17 cellular contexts compared by ENCODE assay signal in the genomic region with DNA sequence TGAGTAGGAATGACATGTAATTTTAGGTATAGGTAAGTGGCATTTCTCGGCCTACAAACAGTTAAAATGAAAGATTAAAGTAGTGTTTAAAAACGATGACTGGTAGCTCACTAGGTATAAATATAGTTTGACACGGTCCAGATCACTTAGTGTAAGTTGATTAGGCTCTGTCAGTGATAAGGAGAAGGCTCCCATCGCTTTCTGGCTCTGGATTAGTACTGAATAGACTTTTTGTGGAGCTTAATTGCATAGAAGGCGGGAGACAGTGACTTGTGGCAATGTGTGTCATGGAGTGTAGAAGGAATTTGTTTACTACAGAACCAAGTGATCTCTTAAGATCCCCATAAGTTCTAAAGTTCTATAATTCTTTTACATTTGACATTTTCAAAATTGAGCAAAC. TPM values are rescaled to one million over a fixed set of nuclear protein-coding genes. Genes with fewer than 3 reads are reported as not detected.
DNase-seq lines count a peak whose midpoint lies in the region; ATAC-seq and TF ChIP-seq lines count a peak whose summit lies in the region.
"Had no signal": no experiment of that assay in that cellular context is flagged by ENCODE, and none has a peak within 500 bp of the region (broad histone marks: within the 10 kb centered on the region; RNA-seq: fewer than 3 reads in every experiment).

No MANE protein-coding gene starts in this region.

- peaks cover 24% of the 10 kb centered on the region for H3K4me1 ChIP-seq in CD4-positive, CD25-positive, alpha-beta regulatory T cell (ENCODE audit: control insufficient read depth, insufficient read depth, low read length, poor library complexity, severe bottlenecking)
- H3K4me1 ChIP-seq in left ventricle myocardium inferior = peaks cover 95% of the 10 kb centered on the region
- H3K4me1 ChIP-seq in ascending aorta = peaks cover 8 to 49% of the 10 kb centered on the region in 2 donors

- peaks cover 2% of the 10 kb centered on the region for H3K36me3 Mint-ChIP-seq in CD4-positive, CD25-positive, alpha-beta regulatory T cell
- peaks cover 9% of the 10 kb centered on the region for H3K36me3 Mint-ChIP-seq in chondrocyte (ENCODE audit: low read depth)

- H3K4me3 Mint-ChIP-seq in CD4-positive, CD25-positive, alpha-beta regulatory T cell = peak overlapping the region in 1 of 4 donors; percentile 36
- H3K4me3 Mint-ChIP-seq in chondrocyte (ENCODE audit: unreplicated experiment) = no peak overlapping the region
- H3K4me3 Mint-ChIP-seq: activated B cell treated with CpG ODN at 0.5 μM for 24 hours; activated naive CD8-positive, alpha-beta T cell treated with anti-CD3 and anti-CD28 coated beads for 36 hours had no signal

- no peak for TF ChIP-seq CTCF in WERI-Rb-1 (IDR thresholded peaks at IDR 0.05; ENCODE audit: low read depth, low read length)
- TF ChIP-seq CTCF in left ventricle myocardium inferior (IDR thresholded peaks at IDR 0.05; ENCODE audit: borderline replicate concordance) = no peak
- TF ChIP-seq CTCF in ascending aorta (IDR thresholded peaks at IDR 0.05) = no peak
- TF ChIP-seq CTCF in chondrocyte (IDR thresholded peaks at IDR 0.05) = no peak

- no peak overlapping the region for H3K27ac ChIP-seq in CD4-positive, CD25-positive, alpha-beta regulatory T cell (ENCODE audit: insufficient read depth, low read length, poor library complexity, severe bottlenecking)
- H3K27ac ChIP-seq in WERI-Rb-1 = peak overlapping the region; percentile 90
- H3K27ac ChIP-seq in left ventricle myocardium inferior (replicated peaks) = peak overlapping the region; percentile 97
- peak overlapping the region in 1 of 2 donors; percentile 32 for H3K27ac ChIP-seq in ascending aorta

- H3K9me3 ChIP-seq in CD4-positive, CD25-positive, alpha-beta regulatory T cell (ENCODE audit: control insufficient read depth in 2 of 2, low read length in 2 of 2) = no peaks in the 10 kb centered on the region
- H3K9me3 ChIP-seq in WERI-Rb-1 (ENCODE audit: severe bottlenecking) (no peaks in the 10 kb centered on the region), left ventricle myocardium inferior (replicated peaks) (no peaks in the 10 kb centered on the region), ascending aorta (no peaks in the 10 kb centered on the region)

- H3K27me3 Mint-ChIP-seq in CD4-positive, CD25-positive, alpha-beta regulatory T cell = no peaks in the 10 kb centered on the region
- no peaks in the 10 kb centered on the region for H3K27me3 Mint-ChIP-seq in chondrocyte (ENCODE audit: low read depth)
- H3K27me3 Mint-ChIP-seq: activated B cell treated with CpG ODN at 0.5 μM for 24 hours; activated naive CD8-positive, alpha-beta T cell treated with anti-CD3 and anti-CD28 coated beads for 36 hours had no signal

- peak overlapping the region; percentile 23 to 58 (median 29) for H3K27ac Mint-ChIP-seq in CD4-positive, CD25-positive, alpha-beta regulatory T cell
- H3K27ac Mint-ChIP-seq in chondrocyte (ENCODE audit: unreplicated experiment) = no peak overlapping the region
- H3K27ac Mint-ChIP-seq: activated B cell treated with CpG ODN at 0.5 μM for 24 hours; activated naive CD8-positive, alpha-beta T cell treated with anti-CD3 and anti-CD28 coated beads for 36 hours had no signal

- intact Hi-C loops in left ventricle myocardium inferior (cut with micrococcal nuclease) (no loop called here), ascending aorta (cut with DNase I) (no loop called here)

- H3K36me3 ChIP-seq in CD4-positive, CD25-positive, alpha-beta regulatory T cell (ENCODE audit: control insufficient read depth, insufficient read depth, low read length) = peaks cover under 1% of the 10 kb centered on the region
- H3K36me3 ChIP-seq in WERI-Rb-1 (peaks cover 58% of the 10 kb centered on the region), left ventricle myocardium inferior (peaks cover 19% of the 10 kb centered on the region), ascending aorta (peaks cover 13 to 16% of the 10 kb centered on the region in 2 donors)

- ATAC-seq in CD4-positive, CD25-positive, alpha-beta regulatory T cell (ENCODE audit: low read depth in 2 of 2) = no peak
- ATAC-seq in GM21423 (IDR thresholded peaks at IDR 0.05; ENCODE audit: unreplicated experiment) = no peak

- DNase-seq in CD4-positive, CD25-positive, alpha-beta regulatory T cell = no peak
- peak; percentile 32 for DNase-seq in WERI-Rb-1
- DNase-seq in left ventricle myocardium inferior = no peak
- peak; percentile 86 for DNase-seq in pons (ENCODE audit: low spot score)
- DNase-seq in ascending aorta (ENCODE audit: low spot score in 2 of 2) = no peak
- no peak for DNase-seq in chondrocyte (ENCODE audit: low spot score)
- no peak for DNase-seq in GF-D8 (lab: John Stamatoyannopoulos, UW)
- DNase-seq: activated B cell treated with CpG ODN at 0.5 μM for 24 hours; activated naive CD8-positive, alpha-beta T cell treated with anti-CD3 and anti-CD28 coated beads for 36 hours; AML-193; central memory CD4-positive, alpha-beta T cell; NCI-H1930; NCI-H510A treated with DMSO at 0.1 percent for 48 hours; retina; stimulated activated CD4-positive, alpha-beta T cell treated with anti-CD3 and anti-CD28 coated beads, Interleukin-2, amount 100 ng/mL, for 24 hours; T-helper 1 cell had no signal

- H3K27me3 ChIP-seq in CD4-positive, CD25-positive, alpha-beta regulatory T cell (ENCODE audit: control insufficient read depth, insufficient read depth, low read length) = no peaks in the 10 kb centered on the region
- H3K27me3 ChIP-seq in WERI-Rb-1 (ENCODE audit: insufficient read depth, low read depth, severe bottlenecking) = no peaks in the 10 kb centered on the region
- no peaks in the 10 kb centered on the region for H3K27me3 ChIP-seq in left ventricle myocardium inferior (ENCODE audit: low read depth)
- H3K27me3 ChIP-seq in ascending aorta = no peaks in the 10 kb centered on the region

- no peaks in the 10 kb centered on the region for H3K9me3 Mint-ChIP-seq in CD4-positive, CD25-positive, alpha-beta regulatory T cell
- H3K9me3 Mint-ChIP-seq in chondrocyte (ENCODE audit: low read depth) = no peaks in the 10 kb centered on the region
- H3K9me3 Mint-ChIP-seq: activated B cell treated with CpG ODN at 0.5 μM for 24 hours; activated naive CD8-positive, alpha-beta T cell treated with anti-CD3 and anti-CD28 coated beads for 36 hours had no signal

- no peak overlapping the region for H3K4me3 ChIP-seq in CD4-positive, CD25-positive, alpha-beta regulatory T cell (ENCODE audit: low read depth, low read length)
- H3K4me3 ChIP-seq in WERI-Rb-1 (ENCODE audit: low read depth, low read length) (peak overlapping the region; percentile 15), left ventricle myocardium inferior (peak overlapping the region; percentile 97), ascending aorta (no peak overlapping the region)

- H3K4me1 Mint-ChIP-seq in CD4-positive, CD25-positive, alpha-beta regulatory T cell = peaks cover 9 to 90% (median 39%) of the 10 kb centered on the region in 4 donors
- H3K4me1 Mint-ChIP-seq in chondrocyte (ENCODE audit: low read depth) = peaks cover 73% of the 10 kb centered on the region

RNA-seq across cellular contexts. Expression of gene PYGB, which starts 6.7 kb away (rescaled TPM):
- total RNA-seq in CD4-positive, CD25-positive, alpha-beta regulatory T cell = 37.2 TPM
- polyA plus RNA-seq in CD4-positive, CD25-positive, alpha-beta regulatory T cell = 10 to 100 TPM; 45.3 to 64.6 (median 52.4) TPM
- total RNA-seq in left ventricle myocardium inferior (218 TPM), ascending aorta (125 TPM), chondrocyte (130 to 171 TPM (median 170 TPM) in 3 replicates)

RNA-seq across cellular contexts. Expression of gene ENTPD6, which starts 59.1 kb away (rescaled TPM):
- 68.0 TPM for total RNA-seq in CD4-positive, CD25-positive, alpha-beta regulatory T cell
- polyA plus RNA-seq in CD4-positive, CD25-positive, alpha-beta regulatory T cell = 10 to 100 TPM; 27.2 to 36.5 (median 30.6) TPM
- 106 TPM for total RNA-seq in left ventricle myocardium inferior
- 66.5 TPM for total RNA-seq in ascending aorta
- 42.2 to 53.5 TPM (median 50.3 TPM) in 3 replicates for total RNA-seq in chondrocyte

Comparison
In these comparisons a context has a peak if more than half of its experiments do, and no peak if none do; other contexts are left out.
1. DNase-seq: peak in WERI-Rb-1 (single experiment) and pons (single experiment); none in CD4-positive, CD25-positive, alpha-beta regulatory T cell (0 of 3), left ventricle myocardium inferior (single experiment), ascending aorta (0 of 2), chondrocyte (single experiment) and GF-D8 (single experiment).
2. H3K4me3 ChIP-seq: peak in WERI-Rb-1 (single experiment) and left ventricle myocardium inferior (single experiment); none in CD4-positive, CD25-positive, alpha-beta regulatory T cell (single experiment) and ascending aorta (0 of 2).